In the genomic region with DNA sequence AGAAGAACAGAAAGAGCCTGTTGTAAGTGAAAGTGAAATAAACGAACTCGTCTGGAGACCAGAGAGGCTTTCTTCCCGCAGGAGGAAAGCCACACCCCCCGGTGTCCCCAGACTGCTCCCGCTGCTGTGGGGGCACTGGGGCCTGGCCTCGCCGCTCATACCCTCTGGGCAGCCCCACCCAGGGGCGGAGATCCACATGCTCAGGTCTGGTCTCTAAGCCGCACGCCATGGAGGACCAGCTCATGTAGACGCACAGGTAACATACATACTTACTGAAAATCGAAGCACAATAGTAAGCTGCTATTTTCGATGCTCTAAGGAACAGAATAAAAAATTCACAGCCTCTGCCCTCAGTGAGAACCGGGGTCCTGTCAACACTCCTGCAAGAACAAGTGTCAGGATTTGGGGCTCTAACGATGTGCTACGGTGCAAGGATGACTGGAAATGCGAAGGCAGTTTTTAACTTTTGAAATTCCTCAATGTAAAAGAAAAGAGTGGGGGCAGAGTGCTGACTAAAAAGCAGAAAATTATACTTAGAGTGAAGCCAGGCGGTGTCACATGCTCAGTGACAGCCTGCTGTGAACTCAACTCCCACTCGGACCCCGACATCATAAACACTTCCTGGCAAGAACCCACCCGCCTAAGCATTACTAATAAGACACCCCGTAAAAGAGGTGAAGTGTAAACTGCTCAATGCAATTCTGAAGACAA, we compare ENCODE assay signal across 7 cellular contexts.
DNase-seq lines count a peak whose midpoint lies in the region; ATAC-seq lines count a peak whose summit lies in the region.

No MANE protein-coding gene starts in this region.

- H3K9me3 Mint-ChIP-seq in stimulated activated naive CD8-positive, alpha-beta T cell treated with anti-CD3 and anti-CD28 coated beads, Interleukin-15, Interleukin-2, amounts not matched to agents 100 ng/mL and 50 ng/mL, for 24 hours, result no peaks in the 10 kb centered on the region

- peak; percentile 32 for ATAC-seq in HG03175 (IDR thresholded peaks at IDR 0.05; ENCODE audit: unreplicated experiment)
- peak; percentile 29 for ATAC-seq in left colon
- ATAC-seq in GM19467 (IDR thresholded peaks at IDR 0.05; ENCODE audit: unreplicated experiment), result no peak
- ATAC-seq in HG02798 (IDR thresholded peaks at IDR 0.05; ENCODE audit: poor library complexity, unreplicated experiment), result no peak

- peak; percentile 82 for DNase-seq in activated CD4-positive, alpha-beta T cell treated with anti-CD3 and anti-CD28 coated beads for 48 hours
- DNase-seq in left colon, result peak in 1 of 2 donors; percentile 23
- no peak for DNase-seq in H4 (ENCODE audit: low spot score)

- peak overlapping the region; percentile 85 for H3K4me3 Mint-ChIP-seq in stimulated activated naive CD8-positive, alpha-beta T cell treated with anti-CD3 and anti-CD28 coated beads, Interleukin-15, Interleukin-2, amounts not matched to agents 100 ng/mL and 50 ng/mL, for 24 hours

- H3K4me1 Mint-ChIP-seq in stimulated activated naive CD8-positive, alpha-beta T cell treated with anti-CD3 and anti-CD28 coated beads, Interleukin-15, Interleukin-2, amounts not matched to agents 100 ng/mL and 50 ng/mL, for 24 hours (ENCODE audit: low read depth), result peaks cover 94% of the 10 kb centered on the region

- no peaks in the 10 kb centered on the region for H3K27me3 Mint-ChIP-seq in stimulated activated naive CD8-positive, alpha-beta T cell treated with anti-CD3 and anti-CD28 coated beads, Interleukin-15, Interleukin-2, amounts not matched to agents 100 ng/mL and 50 ng/mL, for 24 hours

- peak overlapping the region; percentile 96 for H3K27ac Mint-ChIP-seq in stimulated activated naive CD8-positive, alpha-beta T cell treated with anti-CD3 and anti-CD28 coated beads, Interleukin-15, Interleukin-2, amounts not matched to agents 100 ng/mL and 50 ng/mL, for 24 hours

- intact Hi-C loops in left colon (cut with DNase I, micrococcal nuclease), result no loop called here

- H3K36me3 Mint-ChIP-seq in stimulated activated naive CD8-positive, alpha-beta T cell treated with anti-CD3 and anti-CD28 coated beads, Interleukin-15, Interleukin-2, amounts not matched to agents 100 ng/mL and 50 ng/mL, for 24 hours (ENCODE audit: low read depth), result peaks cover 43% of the 10 kb centered on the region

Comparison
In these comparisons a context has a peak if more than half of its experiments do, and no peak if none do; other contexts are left out.
1. ATAC-seq: peak in HG03175 (single experiment) and left colon (single experiment); none in GM19467 (single experiment) and HG02798 (single experiment).